ENCODE assay signal across 7 cellular contexts in genomic region chr12:22626429-22626828, GRCh38. TPM values are rescaled to one million over a fixed set of nuclear protein-coding genes. Genes with fewer than 3 reads are reported as not detected.
DNase-seq lines count a peak whose midpoint lies in the region; ATAC-seq and TF ChIP-seq lines count a peak whose summit lies in the region.

No MANE protein-coding gene starts in this region.

- no peaks in the 10 kb centered on the region for H3K36me3 ChIP-seq in Loucy (ENCODE audit: insufficient read depth, low read length)

- H3K4me1 ChIP-seq in Loucy (ENCODE audit: insufficient read depth, low read length, poor library complexity, severe bottlenecking), result peaks cover 47% of the 10 kb centered on the region

- intact Hi-C loops in lower leg skin (cut with DNase I; ENCODE audit: low total_unique reads), result loop anchor here (5.0 kb wide), 1 partner anchor 84 kb away; the partner anchor contains the start of gene C2CD5

- H3K9ac ChIP-seq in Loucy (ENCODE audit: low read depth, low read length, poor library complexity, severe bottlenecking), result peak overlapping the region; percentile 84

- peaks cover 64% of the 10 kb centered on the region for H3K79me2 ChIP-seq in Loucy (ENCODE audit: insufficient read depth, low read length)

- WGBS in lower leg skin, 2 donors, result 4 to 5% methylated on average over 4 of the region's 4 CpGs

- H3F3A ChIP-seq in Loucy (ENCODE audit: low read depth), result no peaks in the 10 kb centered on the region

- peak overlapping the region; percentile 94 for H3K4me3 ChIP-seq in GM12865 (ENCODE audit: low read depth, low read length)
- H3K4me3 ChIP-seq in Loucy (ENCODE audit: low read length, poor library complexity, severe bottlenecking), result peak overlapping the region; percentile 79
- H3K4me3 ChIP-seq in lower leg skin (ENCODE audit: low read depth, poor library complexity, severe bottlenecking), result peak overlapping the region; percentile 76

- peak overlapping the region; percentile 95 for H3K27ac ChIP-seq in substantia nigra (ENCODE audit: low read depth, low read length, poor library complexity, severe bottlenecking)

- H4K20me1 ChIP-seq in Loucy (ENCODE audit: insufficient read depth, low read length, poor library complexity, severe bottlenecking), result peaks cover 61% of the 10 kb centered on the region

- DNase-seq in GM12865 (ENCODE audit: low read depth) (peak; percentile 60), astrocyte of the hippocampus (ENCODE audit: low read depth, low spot score) (peak; percentile 58), lower leg skin (ENCODE audit: low spot score in 2 of 2) (no peak), substantia nigra (lab: John Stamatoyannopoulos, UW) (peak in 5 of 49 donors; percentile 0 to 17 (median 5)), NCI-H1092 (lab: John Stamatoyannopoulos, UW) (no peak)

- no peaks in the 10 kb centered on the region for H3K9me2 ChIP-seq in Loucy (replicated peaks; ENCODE audit: low read depth, low read length)

- H3K4me2 ChIP-seq in Loucy (ENCODE audit: low read depth, low read length, poor library complexity, severe bottlenecking), result peak overlapping the region; percentile 94

- no peaks in the 10 kb centered on the region for H3K9me3 ChIP-seq in Loucy (ENCODE audit: insufficient read depth, low read depth, low read length)

- ATAC-seq in GM21529 (IDR thresholded peaks at IDR 0.05; ENCODE audit: unreplicated experiment), result peak; percentile 43

- H2AFZ ChIP-seq in Loucy (ENCODE audit: low read length), result no peak overlapping the region

- TF ChIP-seq CTCF in GM12865 (IDR thresholded peaks at IDR 0.05; ENCODE audit: insufficient read depth, low read depth, low read length, missing control alignments), result no peak
- TF ChIP-seq CTCF in Loucy (conservative IDR thresholded peaks at IDR 0.05; ENCODE audit: low read length), result no peak
- no peak for TF ChIP-seq CTCF in lower leg skin (IDR thresholded peaks at IDR 0.05)

- TF ChIP-seq POLR2A in lower leg skin (IDR thresholded peaks at IDR 0.05), result no peak

- H3K27me3 ChIP-seq in Loucy (ENCODE audit: insufficient read depth, low read length, poor library complexity, severe bottlenecking), result no peaks in the 10 kb centered on the region

RNA-seq across cellular contexts. Expression of gene ETNK1, which starts 1.5 kb away (rescaled TPM):
- 10 to 100 TPM; 21.1 to 35.1 (median 23.4) TPM for total RNA-seq in lower leg skin

Comparison
In these comparisons a context has a peak if more than half of its experiments do, and no peak if none do; other contexts are left out.
1. DNase-seq: peak in GM12865 (single experiment) and astrocyte of the hippocampus (single experiment); none in lower leg skin (0 of 2) and NCI-H1092 (single experiment).
2. Peak in every context shown above with its lines, with median percentiles within 50 percentile points of each other: H3K4me3 ChIP-seq.